ENCODE assay signal across 1 cellular context in genomic region chr3:25433868-25434267, GRCh38.
TF ChIP-seq lines count a peak whose summit lies in the region.

No MANE protein-coding gene starts in this region.

TF ChIP-seq in IMR-90, 13 proteins besides CTCF, POLR2A, EP300 and RAD21:
- no peak for TF ChIP-seq USF2 (IDR thresholded peaks at IDR 0.05; ENCODE audit: low read depth, low read length)
- no peak for TF ChIP-seq ELK1 (IDR thresholded peaks at IDR 0.05; ENCODE audit: borderline replicate concordance, low read depth, low read length)
- no peak for TF ChIP-seq SMC3 (IDR thresholded peaks at IDR 0.05; ENCODE audit: low read depth, low read length)
- no peak for TF ChIP-seq NFE2L2 (IDR thresholded peaks at IDR 0.05; ENCODE audit: low read depth, low read length)
- no peak for TF ChIP-seq RFX5 (IDR thresholded peaks at IDR 0.05; ENCODE audit: low read depth, low read length)
- TF ChIP-seq FOS (IDR thresholded peaks at IDR 0.05; ENCODE audit: low read depth, low read length), result no peak
- no peak for TF ChIP-seq MAFK (IDR thresholded peaks at IDR 0.05; ENCODE audit: low read depth, low read length)
- TF ChIP-seq CEBPB (IDR thresholded peaks at IDR 0.05; ENCODE audit: low read depth, low read length), result no peak
- TF ChIP-seq RCOR1 (IDR thresholded peaks at IDR 0.05; ENCODE audit: insufficient replicate concordance, low read length), result no peak
- no peak for TF ChIP-seq CHD1 (IDR thresholded peaks at IDR 0.05; ENCODE audit: low read depth, low read length)
- TF ChIP-seq BHLHE40 (IDR thresholded peaks at IDR 0.05; ENCODE audit: low read depth, low read length), result no peak
- TF ChIP-seq MAZ (IDR thresholded peaks at IDR 0.05; ENCODE audit: borderline replicate concordance, low read depth, low read length), result no peak
- TF ChIP-seq MXI1 (IDR thresholded peaks at IDR 0.05; ENCODE audit: borderline replicate concordance, low read depth, low read length), result no peak
